Comparison of ENCODE assay signal across 8 cellular contexts in the genomic region with DNA sequence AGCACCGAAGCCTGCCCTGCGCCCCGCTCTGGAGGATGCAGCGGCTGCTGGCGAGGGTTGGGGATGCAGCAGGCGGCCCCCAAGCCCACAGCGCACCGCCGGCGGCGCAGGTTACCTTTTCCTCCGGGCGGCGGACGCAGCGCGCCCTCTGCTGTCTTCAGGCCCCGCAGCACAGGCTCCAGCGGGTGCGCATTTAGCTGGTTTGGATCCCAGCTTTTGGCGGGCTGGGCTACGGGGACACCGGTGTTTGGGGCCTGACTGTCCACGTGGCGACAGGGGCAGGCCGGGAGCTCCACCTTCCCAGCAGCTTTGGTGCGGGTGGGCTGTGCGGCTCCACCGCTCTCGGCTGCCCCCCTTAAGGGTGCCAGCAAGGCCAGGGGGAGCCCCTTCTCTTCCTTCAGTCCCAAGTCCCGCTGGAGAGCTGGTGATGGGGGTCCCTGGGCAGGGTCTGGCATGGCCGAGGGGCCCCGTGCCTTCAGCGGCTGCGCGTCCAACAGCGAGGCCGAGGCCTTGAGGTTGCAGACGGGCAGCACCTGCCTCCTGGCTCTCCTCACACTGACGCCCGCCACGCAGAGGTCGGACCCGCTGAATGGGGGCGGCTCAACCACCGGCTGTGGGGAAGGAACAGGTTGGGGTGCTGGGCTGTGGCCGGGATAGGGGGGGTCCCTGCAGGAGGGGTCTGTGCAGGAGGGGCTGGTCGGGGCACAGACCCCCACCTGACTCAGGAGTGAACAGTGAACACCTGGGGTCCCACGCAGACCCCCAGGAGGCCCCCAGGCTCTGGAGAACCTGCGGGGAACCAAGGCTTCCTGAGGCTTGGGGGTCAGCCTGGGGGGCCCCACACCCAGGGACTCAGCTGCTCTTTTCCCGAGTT.
DNase-seq lines count a peak whose midpoint lies in the region; ATAC-seq and TF ChIP-seq lines count a peak whose summit lies in the region.

No MANE protein-coding gene starts in this region.

- peak; percentile 74 for TF ChIP-seq CTCF in epithelial cell of esophagus (IDR thresholded peaks at IDR 0.05; ENCODE audit: insufficient read depth, low read depth, low read length, missing control alignments)

- peak; percentile 87 for DNase-seq in DMS 273 (lab: John Stamatoyannopoulos, UW; ENCODE audit: unreplicated experiment)
- DNase-seq in NOMO-1 treated with dmso at 0.1 percent for 144 hours (lab: John Stamatoyannopoulos, UW; ENCODE audit: unreplicated experiment): peak; percentile 63
- peak; percentile 86 for DNase-seq in activated CD8-positive, alpha-beta memory T cell treated with anti-CD3 and anti-CD28 coated beads, Interleukin-2, amount 50 U/mL, for 4 hours
- peak; percentile 73 for DNase-seq in epithelial cell of esophagus (ENCODE audit: low read depth)
- peak; percentile 43 for DNase-seq in middle frontal gyrus (ENCODE audit: extremely low spot score, low spot score)
- peak; percentile 76 for DNase-seq in stimulated activated CD8-positive, alpha-beta memory T cell treated with anti-CD3 and anti-CD28 coated beads, Interleukin-4, amount 100 ng/mL, for 24 hours (ENCODE audit: low read depth)
- DNase-seq in OCI-M2 (lab: John Stamatoyannopoulos, UW; ENCODE audit: unreplicated experiment): no peak

- H3K4me3 ChIP-seq in epithelial cell of esophagus (ENCODE audit: low read length): no peak overlapping the region

- ATAC-seq in HG03159 (IDR thresholded peaks at IDR 0.05; ENCODE audit: unreplicated experiment): peak; percentile 53
